In genomic region chr17:4777969-4778760, GRCh38 we compare ENCODE assay signal across 20 cellular contexts. TPM values are rescaled to one million over a fixed set of nuclear protein-coding genes. Genes with fewer than 3 reads are reported as not detected.
A peak's percentile ranks its signal among the peaks of the same experiment; 100 is the strongest.
DNase-seq lines count a peak whose midpoint lies in the region; ATAC-seq, FAIRE-seq and TF ChIP-seq lines count a peak whose summit lies in the region.
"Had no signal": no experiment of that assay in that cellular context is flagged by ENCODE, and none has a peak within 500 bp of the region (broad histone marks: within the 10 kb centered on the region; RNA-seq: fewer than 3 reads in every experiment).

No MANE protein-coding gene starts in this region.

- 49% methylated on average over 9 of the region's 9 CpGs for WGBS in A549 (ENCODE audit: missing lambda C conversion rate)

- FAIRE-seq in A549 (lab: Jason Lieb, UNC): no peak
- FAIRE-seq: A204.1, H54, RCC 7860 had no signal

- no peak overlapping the region for H3K4me3 ChIP-seq in A549
- H3K4me3 ChIP-seq in GM23338: no peak overlapping the region

- no peaks in the 10 kb centered on the region for H3K36me3 ChIP-seq in GM23338 (ENCODE audit: insufficient read depth)

- no peaks in the 10 kb centered on the region for H3K79me2 ChIP-seq in GM23338 (replicated peaks; ENCODE audit: insufficient read depth)

- POLR2A ChIA-PET in A549 (lab: Yijun Ruan, JAX) (no interaction called here), WTC11 (lab: Charles Lee) (interaction anchor here (0.6 kb wide), 1 partner anchor 39 kb away, joined by 8 read pairs; no protein-coding TSS in a partner anchor)

- no peaks in the 10 kb centered on the region for H3K9me2 ChIP-seq in GM23338 (ENCODE audit: insufficient read depth)

- ATAC-seq in A549 (peak in 1 of 2 experiments; percentile 46; a peak in 3 of 6 replicates), GM23338 (no peak), WTC11 (no peak), HG02571 (IDR thresholded peaks at IDR 0.05; ENCODE audit: unreplicated experiment) (no peak)

- H3K36me3 Mint-ChIP-seq in GM23338 (ENCODE audit: low read depth): no peaks in the 10 kb centered on the region
- H3K36me3 Mint-ChIP-seq in WTC11: no peaks in the 10 kb centered on the region
- H3K36me3 Mint-ChIP-seq: CD4-positive, CD25-positive, alpha-beta regulatory T cell had no signal

- TF ChIP-seq POLR2A in A549 (IDR thresholded peaks at IDR 0.05; ENCODE audit: low read length): no peak

- no peaks in the 10 kb centered on the region for H3F3A ChIP-seq in GM23338 (replicated peaks; ENCODE audit: low read depth)

- peak overlapping the region; percentile 14; the same call in 1 of the 2 replicates for H2AFZ ChIP-seq in GM23338

- no peak for TF ChIP-seq EP300 in A549 (IDR thresholded peaks at IDR 0.05)

- in situ Hi-C loops in G401 (cut with HindIII; ENCODE audit: low sequenced_read_pairs): no loop called here

- no peak for TF ChIP-seq RAD21 in A549 (conservative IDR thresholded peaks at IDR 0.05 in 1 of 2, IDR thresholded peaks at IDR 0.05 in 1 of 2)

- H3K4me1 Mint-ChIP-seq in GM23338 (peaks cover 6% of the 10 kb centered on the region; the same call in 2 of the 3 replicates), WTC11 (no peaks in the 10 kb centered on the region)

- H3K9me3 ChIP-seq in A549: no peaks in the 10 kb centered on the region

- H4K20me1 ChIP-seq in GM23338 (replicated peaks; ENCODE audit: insufficient read depth): no peaks in the 10 kb centered on the region

- H3K27me3 ChIP-seq in GM23338 (ENCODE audit: insufficient read depth): no peaks in the 10 kb centered on the region

- DNase-seq in A549 (ENCODE audit: low read depth in 1 of 2, low spot score in 1 of 2) (no peak), GM23338 (ENCODE audit: low spot score) (no peak), WTC11 (ENCODE audit: low spot score) (no peak), islet precursor cell (peak; percentile 67), Kasumi-1 (lab: John Stamatoyannopoulos, UW) (no peak), G401 (ENCODE audit: low spot score) (no peak)
- DNase-seq in activated CD4-positive, alpha-beta T cell treated with anti-CD3 and anti-CD28 coated beads for 1 hour: no peak
- DNase-seq: Calu3; CD4-positive, CD25-positive, alpha-beta regulatory T cell; DMS79; GF-D8; NCI-H1048; NCI-H1694; NCI-H446 treated with DMSO at 0.1 percent for 48 hours; NCI-H774; SHP77 treated with DMSO at 0.1 percent for 48 hours had no signal

- H3K27ac Mint-ChIP-seq in GM23338 (no peak overlapping the region), WTC11 (no peak overlapping the region)

- H3K27ac ChIP-seq in A549 (no peak overlapping the region), GM23338 (ENCODE audit: low read depth) (no peak overlapping the region)

- H3K27me3 Mint-ChIP-seq in GM23338 (ENCODE audit: insufficient read depth, low read depth, poor library complexity) (peaks cover 15% of the 10 kb centered on the region), WTC11 (ENCODE audit: low read depth) (peaks cover 18% of the 10 kb centered on the region)

- H3K4me3 Mint-ChIP-seq in GM23338: no peak overlapping the region
- no peak overlapping the region for H3K4me3 Mint-ChIP-seq in WTC11
- H3K4me3 Mint-ChIP-seq: CD4-positive, CD25-positive, alpha-beta regulatory T cell had no signal

- 0 out of 3 replicates have a peak overlapping the region, but pooled peaks have one; percentile 3 for H3K4me2 ChIP-seq in A549
- no peak overlapping the region for H3K4me2 ChIP-seq in GM23338

- H3K4me1 ChIP-seq in A549 (peaks cover 9% of the 10 kb centered on the region; the same call in 2 of the 3 replicates), GM23338 (ENCODE audit: insufficient read depth) (no peaks in the 10 kb centered on the region)

- TF ChIP-seq CTCF in A549 (IDR thresholded peaks at IDR 0.05): no peak
- no peak for TF ChIP-seq CTCF in GM23338 (conservative IDR thresholded peaks at IDR 0.05; ENCODE audit: low read depth in 2 of 2)
- TF ChIP-seq CTCF in WTC11 (IDR thresholded peaks at IDR 0.05): no peak

- CTCF ChIA-PET in A549 (lab: Yijun Ruan, JAX) (interaction anchor here (0.6 to 14.7 kb wide), 7 partner anchors 11 to 253 kb away, joined by 3 to 157 read pairs (median 4); partner anchors contain the start of genes CHRNE, GLTPD2 and VMO1), WTC11 (lab: Charles Lee) (interaction anchor here (2.7 kb wide), 1 partner anchor 12 kb away, joined by 13 read pairs; no protein-coding TSS in a partner anchor)

- H3K9me3 Mint-ChIP-seq in GM23338 (no peaks in the 10 kb centered on the region), WTC11 (no peaks in the 10 kb centered on the region)

TF ChIP-seq in A549, 52 proteins besides CTCF, POLR2A, EP300 and RAD21:
- TF ChIP-seq HDAC2 (IDR thresholded peaks at IDR 0.05) (no peak), CEBPB (IDR thresholded peaks at IDR 0.05) (peak in 1 of 2 experiments; percentile 17; a peak in 1 of 4 replicates)

TF ChIP-seq in GM23338, 12 proteins besides CTCF, POLR2A, EP300 and RAD21 (continues in another document):
- TF ChIP-seq ZNF331 (CRISPR knock-in tag; IDR thresholded peaks at IDR 0.05; ENCODE audit: low read depth): no peak

TF ChIP-seq in WTC11, 78 proteins besides CTCF, POLR2A, EP300 and RAD21:
- TF ChIP-seq CREB1 (CRISPR knock-in tag; IDR thresholded peaks at IDR 0.05): no peak
- no peak for TF ChIP-seq NFYB (CRISPR knock-in tag; conservative IDR thresholded peaks at IDR 0.05; ENCODE audit: low read depth)
- no peak for TF ChIP-seq ATF1 (CRISPR knock-in tag; IDR thresholded peaks at IDR 0.05)
- TF ChIP-seq GABPB1 (CRISPR knock-in tag; IDR thresholded peaks at IDR 0.05): peak; percentile 94
- no peak for TF ChIP-seq SMAD3 (CRISPR knock-in tag; IDR thresholded peaks at IDR 0.05; ENCODE audit: borderline replicate concordance)
- no peak for TF ChIP-seq ZBTB21 (CRISPR knock-in tag; IDR thresholded peaks at IDR 0.05; ENCODE audit: borderline replicate concordance)

RNA-seq across cellular contexts. Expression of gene TM4SF5, which starts 6.5 kb away (rescaled TPM):
- 0.80 and 1.2 TPM in 2 replicates for polyA plus RNA-seq in A549 (2011; rRNA removed)
- polyA plus RNA-seq in A549 (2012; cell fraction: cytosol; rRNA removed): 0.56 and 0.69 TPM in 2 replicates
- polyA plus RNA-seq in A549 (2012; cell fraction: nucleus; rRNA removed): 0.71 and 1.1 TPM in 2 replicates
- polyA plus RNA-seq in A549 (2017; fragmentation: RNase III; extraction: RNeasy Plus Mini Kit Qiagen cat#74134 plus additional on column Dnase treatment): 0.51 to 1.2 TPM (median 0.68 TPM) in 3 replicates
- 1.1 and 1.5 TPM in 2 replicates for polyA minus RNA-seq in A549 (2011; rRNA and poly(A)+ RNA removed)
- not detected in 2 replicates for total RNA-seq in GM23338 (2014; rRNA removed; shearing (Covaris generic))
- polyA plus RNA-seq in GM23338 (2016; fragmentation: Nextera tagmentation; extraction: Ambion mirVana): not detected in 2 replicates
- not detected in 3 replicates for total RNA-seq in WTC11 (2021)
- not detected in 2 replicates for total RNA-seq in G401 (2014; rRNA removed; shearing (Covaris generic))
- total RNA-seq: CD4-positive, CD25-positive, alpha-beta regulatory T cell had no signal
- polyA plus RNA-seq: CD4-positive, CD25-positive, alpha-beta regulatory T cell had no signal

RNA-seq across cellular contexts. Expression of gene VMO1, which starts 8.0 kb away (rescaled TPM):
- 0.50 and 0.58 TPM in 2 replicates for polyA plus RNA-seq in A549 (2011; rRNA removed)
- polyA plus RNA-seq in A549 (2012; cell fraction: cytosol; rRNA removed): 0.98 and 1.1 TPM in 2 replicates
- 0.83 and 2.1 TPM in 2 replicates for polyA plus RNA-seq in A549 (2012; cell fraction: nucleus; rRNA removed)
- polyA plus RNA-seq in A549 (2017; fragmentation: RNase III; extraction: RNeasy Plus Mini Kit Qiagen cat#74134 plus additional on column Dnase treatment): 0.39 to 1.1 TPM (median 0.81 TPM) in 3 replicates
- not detected in 2 replicates for polyA minus RNA-seq in A549 (2011; rRNA and poly(A)+ RNA removed)
- 0.38 TPM in 1 of 2 replicates, not detected in the other for total RNA-seq in GM23338 (2014; rRNA removed; shearing (Covaris generic))
- polyA plus RNA-seq in GM23338 (2016; fragmentation: Nextera tagmentation; extraction: Ambion mirVana): 0.40 and 0.47 TPM in 2 replicates
- total RNA-seq in WTC11 (2021): 1.2 to 2.1 TPM (median 1.7 TPM) in 3 replicates
- not detected in 2 replicates for total RNA-seq in G401 (2014; rRNA removed; shearing (Covaris generic))
- total RNA-seq: CD4-positive, CD25-positive, alpha-beta regulatory T cell had no signal

RNA-seq across cellular contexts. Expression of gene GLTPD2, which starts 10.6 kb away (rescaled TPM):
- polyA plus RNA-seq in A549 (2011; rRNA removed) (not detected in 2 replicates), A549 (2017; fragmentation: RNase III; extraction: RNeasy Plus Mini Kit Qiagen cat#74134 plus additional on column Dnase treatment) (not detected in 3 replicates), GM23338 (2016; fragmentation: Nextera tagmentation; extraction: Ambion mirVana) (0.33 and 0.47 TPM in 2 replicates)
- polyA plus RNA-seq in A549 (2012; cell fraction: cytosol; rRNA removed): 0.04 and 0.06 TPM in 2 replicates
- polyA plus RNA-seq in A549 (2012; cell fraction: nucleus; rRNA removed): 0.06 TPM in 1 of 2 replicates, not detected in the other
- not detected in 2 replicates for polyA minus RNA-seq in A549 (2011; rRNA and poly(A)+ RNA removed)
- 1.3 TPM in 1 of 2 replicates, not detected in the other for total RNA-seq in GM23338 (2014; rRNA removed; shearing (Covaris generic))
- total RNA-seq in WTC11 (2021): 0.41 to 0.44 TPM in 2 of 3 replicates, not detected in the other
- total RNA-seq in G401 (2014; rRNA removed; shearing (Covaris generic)): not detected in 2 replicates

RNA-seq across cellular contexts. Expression of gene PSMB6, which starts 17.8 kb away (rescaled TPM):
- polyA plus RNA-seq in A549 (2011; rRNA removed) (376 and 414 TPM in 2 replicates), A549 (2017; fragmentation: RNase III; extraction: RNeasy Plus Mini Kit Qiagen cat#74134 plus additional on column Dnase treatment) (387 to 424 TPM (median 414 TPM) in 3 replicates), GM23338 (2016; fragmentation: Nextera tagmentation; extraction: Ambion mirVana) (465 and 502 TPM in 2 replicates)
- 763 and 829 TPM in 2 replicates for polyA plus RNA-seq in A549 (2012; cell fraction: cytosol; rRNA removed)
- 423 and 460 TPM in 2 replicates for polyA plus RNA-seq in A549 (2012; cell fraction: nucleus; rRNA removed)
- 332 and 401 TPM in 2 replicates for polyA minus RNA-seq in A549 (2011; rRNA and poly(A)+ RNA removed)
- total RNA-seq in GM23338 (2014; rRNA removed; shearing (Covaris generic)): 266 and 302 TPM in 2 replicates
- total RNA-seq in WTC11 (2021): 294 to 305 TPM (median 296 TPM) in 3 replicates
- 390 and 445 TPM in 2 replicates for total RNA-seq in G401 (2014; rRNA removed; shearing (Covaris generic))
